Comparison of ENCODE assay signal across 1 cellular context in the genomic region with DNA sequence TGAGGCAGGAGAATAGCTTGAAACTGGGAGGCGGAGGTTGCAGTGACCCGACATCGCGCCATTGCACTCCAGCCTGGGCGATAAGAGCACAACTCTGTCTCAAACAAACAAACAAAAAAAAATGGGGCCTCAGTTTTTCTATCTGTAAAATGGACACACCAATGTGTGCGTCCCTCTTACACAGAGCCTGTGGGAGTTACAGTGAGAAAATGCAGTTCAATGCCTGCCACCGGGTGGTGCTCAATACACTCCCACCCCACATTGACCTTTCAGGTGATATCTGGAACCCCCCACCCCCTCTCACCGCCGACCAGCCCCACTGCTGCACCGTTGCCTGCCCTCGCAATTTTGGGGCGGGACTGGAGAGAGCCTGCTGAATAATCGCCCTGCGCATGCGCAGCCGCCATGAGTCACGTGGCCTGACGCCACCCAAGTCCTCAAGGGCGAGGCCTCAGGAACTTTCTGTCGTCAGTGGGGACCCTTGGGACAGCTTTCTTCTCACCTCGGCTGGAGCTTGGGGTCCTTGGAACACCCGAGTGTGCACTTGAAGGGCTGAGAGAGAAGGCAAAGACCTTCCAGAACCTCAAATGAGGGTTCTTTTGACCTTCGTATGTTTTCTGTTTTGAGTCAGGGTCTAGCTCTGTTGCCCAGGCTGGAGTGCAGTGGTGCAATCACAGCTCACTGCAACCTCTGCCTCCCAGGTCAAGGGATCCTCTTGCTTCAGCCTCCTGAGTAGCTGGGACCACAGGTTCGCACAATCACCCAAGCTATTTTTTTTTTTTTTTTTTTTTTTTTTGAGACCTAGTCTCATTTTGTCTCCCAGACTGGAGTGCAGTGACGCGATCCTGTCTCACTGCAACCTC.
TF ChIP-seq lines count a peak whose summit lies in the region.

No MANE protein-coding gene starts in this region.

TF ChIP-seq in K562, 482 proteins besides CTCF, POLR2A, EP300 and RAD21 (continued from another document and continues in another):
- TF ChIP-seq, protein P1, sequence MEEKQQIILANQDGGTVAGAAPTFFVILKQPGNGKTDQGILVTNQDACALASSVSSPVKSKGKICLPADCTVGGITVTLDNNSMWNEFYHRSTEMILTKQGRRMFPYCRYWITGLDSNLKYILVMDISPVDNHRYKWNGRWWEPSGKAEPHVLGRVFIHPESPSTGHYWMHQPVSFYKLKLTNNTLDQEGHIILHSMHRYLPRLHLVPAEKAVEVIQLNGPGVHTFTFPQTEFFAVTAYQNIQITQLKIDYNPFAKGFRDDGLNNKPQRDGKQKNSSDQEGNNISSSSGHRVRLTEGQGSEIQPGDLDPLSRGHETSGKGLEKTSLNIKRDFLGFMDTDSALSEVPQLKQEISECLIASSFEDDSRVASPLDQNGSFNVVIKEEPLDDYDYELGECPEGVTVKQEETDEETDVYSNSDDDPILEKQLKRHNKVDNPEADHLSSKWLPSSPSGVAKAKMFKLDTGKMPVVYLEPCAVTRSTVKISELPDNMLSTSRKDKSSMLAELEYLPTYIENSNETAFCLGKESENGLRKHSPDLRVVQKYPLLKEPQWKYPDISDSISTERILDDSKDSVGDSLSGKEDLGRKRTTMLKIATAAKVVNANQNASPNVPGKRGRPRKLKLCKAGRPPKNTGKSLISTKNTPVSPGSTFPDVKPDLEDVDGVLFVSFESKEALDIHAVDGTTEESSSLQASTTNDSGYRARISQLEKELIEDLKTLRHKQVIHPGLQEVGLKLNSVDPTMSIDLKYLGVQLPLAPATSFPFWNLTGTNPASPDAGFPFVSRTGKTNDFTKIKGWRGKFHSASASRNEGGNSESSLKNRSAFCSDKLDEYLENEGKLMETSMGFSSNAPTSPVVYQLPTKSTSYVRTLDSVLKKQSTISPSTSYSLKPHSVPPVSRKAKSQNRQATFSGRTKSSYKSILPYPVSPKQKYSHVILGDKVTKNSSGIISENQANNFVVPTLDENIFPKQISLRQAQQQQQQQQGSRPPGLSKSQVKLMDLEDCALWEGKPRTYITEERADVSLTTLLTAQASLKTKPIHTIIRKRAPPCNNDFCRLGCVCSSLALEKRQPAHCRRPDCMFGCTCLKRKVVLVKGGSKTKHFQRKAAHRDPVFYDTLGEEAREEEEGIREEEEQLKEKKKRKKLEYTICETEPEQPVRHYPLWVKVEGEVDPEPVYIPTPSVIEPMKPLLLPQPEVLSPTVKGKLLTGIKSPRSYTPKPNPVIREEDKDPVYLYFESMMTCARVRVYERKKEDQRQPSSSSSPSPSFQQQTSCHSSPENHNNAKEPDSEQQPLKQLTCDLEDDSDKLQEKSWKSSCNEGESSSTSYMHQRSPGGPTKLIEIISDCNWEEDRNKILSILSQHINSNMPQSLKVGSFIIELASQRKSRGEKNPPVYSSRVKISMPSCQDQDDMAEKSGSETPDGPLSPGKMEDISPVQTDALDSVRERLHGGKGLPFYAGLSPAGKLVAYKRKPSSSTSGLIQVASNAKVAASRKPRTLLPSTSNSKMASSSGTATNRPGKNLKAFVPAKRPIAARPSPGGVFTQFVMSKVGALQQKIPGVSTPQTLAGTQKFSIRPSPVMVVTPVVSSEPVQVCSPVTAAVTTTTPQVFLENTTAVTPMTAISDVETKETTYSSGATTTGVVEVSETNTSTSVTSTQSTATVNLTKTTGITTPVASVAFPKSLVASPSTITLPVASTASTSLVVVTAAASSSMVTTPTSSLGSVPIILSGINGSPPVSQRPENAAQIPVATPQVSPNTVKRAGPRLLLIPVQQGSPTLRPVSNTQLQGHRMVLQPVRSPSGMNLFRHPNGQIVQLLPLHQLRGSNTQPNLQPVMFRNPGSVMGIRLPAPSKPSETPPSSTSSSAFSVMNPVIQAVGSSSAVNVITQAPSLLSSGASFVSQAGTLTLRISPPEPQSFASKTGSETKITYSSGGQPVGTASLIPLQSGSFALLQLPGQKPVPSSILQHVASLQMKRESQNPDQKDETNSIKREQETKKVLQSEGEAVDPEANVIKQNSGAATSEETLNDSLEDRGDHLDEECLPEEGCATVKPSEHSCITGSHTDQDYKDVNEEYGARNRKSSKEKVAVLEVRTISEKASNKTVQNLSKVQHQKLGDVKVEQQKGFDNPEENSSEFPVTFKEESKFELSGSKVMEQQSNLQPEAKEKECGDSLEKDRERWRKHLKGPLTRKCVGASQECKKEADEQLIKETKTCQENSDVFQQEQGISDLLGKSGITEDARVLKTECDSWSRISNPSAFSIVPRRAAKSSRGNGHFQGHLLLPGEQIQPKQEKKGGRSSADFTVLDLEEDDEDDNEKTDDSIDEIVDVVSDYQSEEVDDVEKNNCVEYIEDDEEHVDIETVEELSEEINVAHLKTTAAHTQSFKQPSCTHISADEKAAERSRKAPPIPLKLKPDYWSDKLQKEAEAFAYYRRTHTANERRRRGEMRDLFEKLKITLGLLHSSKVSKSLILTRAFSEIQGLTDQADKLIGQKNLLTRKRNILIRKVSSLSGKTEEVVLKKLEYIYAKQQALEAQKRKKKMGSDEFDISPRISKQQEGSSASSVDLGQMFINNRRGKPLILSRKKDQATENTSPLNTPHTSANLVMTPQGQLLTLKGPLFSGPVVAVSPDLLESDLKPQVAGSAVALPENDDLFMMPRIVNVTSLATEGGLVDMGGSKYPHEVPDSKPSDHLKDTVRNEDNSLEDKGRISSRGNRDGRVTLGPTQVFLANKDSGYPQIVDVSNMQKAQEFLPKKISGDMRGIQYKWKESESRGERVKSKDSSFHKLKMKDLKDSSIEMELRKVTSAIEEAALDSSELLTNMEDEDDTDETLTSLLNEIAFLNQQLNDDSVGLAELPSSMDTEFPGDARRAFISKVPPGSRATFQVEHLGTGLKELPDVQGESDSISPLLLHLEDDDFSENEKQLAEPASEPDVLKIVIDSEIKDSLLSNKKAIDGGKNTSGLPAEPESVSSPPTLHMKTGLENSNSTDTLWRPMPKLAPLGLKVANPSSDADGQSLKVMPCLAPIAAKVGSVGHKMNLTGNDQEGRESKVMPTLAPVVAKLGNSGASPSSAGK (IDR thresholded peaks at IDR 0.05), result peak; percentile 94
- TF ChIP-seq, protein P2, sequence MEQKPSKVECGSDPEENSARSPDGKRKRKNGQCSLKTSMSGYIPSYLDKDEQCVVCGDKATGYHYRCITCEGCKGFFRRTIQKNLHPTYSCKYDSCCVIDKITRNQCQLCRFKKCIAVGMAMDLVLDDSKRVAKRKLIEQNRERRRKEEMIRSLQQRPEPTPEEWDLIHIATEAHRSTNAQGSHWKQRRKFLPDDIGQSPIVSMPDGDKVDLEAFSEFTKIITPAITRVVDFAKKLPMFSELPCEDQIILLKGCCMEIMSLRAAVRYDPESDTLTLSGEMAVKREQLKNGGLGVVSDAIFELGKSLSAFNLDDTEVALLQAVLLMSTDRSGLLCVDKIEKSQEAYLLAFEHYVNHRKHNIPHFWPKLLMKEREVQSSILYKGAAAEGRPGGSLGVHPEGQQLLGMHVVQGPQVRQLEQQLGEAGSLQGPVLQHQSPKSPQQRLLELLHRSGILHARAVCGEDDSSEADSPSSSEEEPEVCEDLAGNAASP (IDR thresholded peaks at IDR 0.05), result no peak
- TF ChIP-seq LARP7 (IDR thresholded peaks at IDR 0.05), result no peak
- TF ChIP-seq CCNT2 (IDR thresholded peaks at IDR 0.05; ENCODE audit: borderline replicate concordance, extremely low read depth, insufficient read length, low read depth, low read length), result no peak
- TF ChIP-seq ELF4 (CRISPR knock-in tag; IDR thresholded peaks at IDR 0.05), result no peak
- TF ChIP-seq NELFE (IDR thresholded peaks at IDR 0.05; ENCODE audit: insufficient read depth, insufficient read length), result no peak
- TF ChIP-seq ZNF274 (IDR thresholded peaks at IDR 0.05; ENCODE audit: borderline replicate concordance, low read depth, low read length), result no peak
- TF ChIP-seq, protein P3, sequence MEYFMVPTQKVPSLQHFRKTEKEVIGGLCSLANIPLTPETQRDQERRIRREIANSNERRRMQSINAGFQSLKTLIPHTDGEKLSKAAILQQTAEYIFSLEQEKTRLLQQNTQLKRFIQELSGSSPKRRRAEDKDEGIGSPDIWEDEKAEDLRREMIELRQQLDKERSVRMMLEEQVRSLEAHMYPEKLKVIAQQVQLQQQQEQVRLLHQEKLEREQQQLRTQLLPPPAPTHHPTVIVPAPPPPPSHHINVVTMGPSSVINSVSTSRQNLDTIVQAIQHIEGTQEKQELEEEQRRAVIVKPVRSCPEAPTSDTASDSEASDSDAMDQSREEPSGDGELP (CRISPR knock-in tag; IDR thresholded peaks at IDR 0.05; ENCODE audit: borderline replicate concordance), result peak; percentile 63
- TF ChIP-seq ZBTB7A (IDR thresholded peaks at IDR 0.05; ENCODE audit: borderline replicate concordance, control insufficient read depth, low read depth, low read length), result peak; percentile 62
- no peak for TF ChIP-seq KHSRP (IDR thresholded peaks at IDR 0.05)
- TF ChIP-seq FUS (optimal IDR thresholded peaks at IDR 0.05; ENCODE audit: low read depth, low read length), result no peak
- TF ChIP-seq, protein P4, sequence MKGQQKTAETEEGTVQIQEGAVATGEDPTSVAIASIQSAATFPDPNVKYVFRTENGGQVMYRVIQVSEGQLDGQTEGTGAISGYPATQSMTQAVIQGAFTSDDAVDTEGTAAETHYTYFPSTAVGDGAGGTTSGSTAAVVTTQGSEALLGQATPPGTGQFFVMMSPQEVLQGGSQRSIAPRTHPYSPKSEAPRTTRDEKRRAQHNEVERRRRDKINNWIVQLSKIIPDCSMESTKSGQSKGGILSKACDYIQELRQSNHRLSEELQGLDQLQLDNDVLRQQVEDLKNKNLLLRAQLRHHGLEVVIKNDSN (CRISPR knock-in tag; IDR thresholded peaks at IDR 0.05), result peak; percentile 99
- TF ChIP-seq HDAC2 (IDR thresholded peaks at IDR 0.05), result peak; percentile 96
- no peak for TF ChIP-seq TARDBP (IDR thresholded peaks at IDR 0.05)
- TF ChIP-seq, protein P5, sequence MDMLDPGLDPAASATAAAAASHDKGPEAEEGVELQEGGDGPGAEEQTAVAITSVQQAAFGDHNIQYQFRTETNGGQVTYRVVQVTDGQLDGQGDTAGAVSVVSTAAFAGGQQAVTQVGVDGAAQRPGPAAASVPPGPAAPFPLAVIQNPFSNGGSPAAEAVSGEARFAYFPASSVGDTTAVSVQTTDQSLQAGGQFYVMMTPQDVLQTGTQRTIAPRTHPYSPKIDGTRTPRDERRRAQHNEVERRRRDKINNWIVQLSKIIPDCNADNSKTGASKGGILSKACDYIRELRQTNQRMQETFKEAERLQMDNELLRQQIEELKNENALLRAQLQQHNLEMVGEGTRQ (CRISPR knock-in tag; IDR thresholded peaks at IDR 0.05), result peak; percentile 98
- TF ChIP-seq CXXC5 (CRISPR knock-in tag; IDR thresholded peaks at IDR 0.05), result peak; percentile 54
- TF ChIP-seq ZNF785 (CRISPR knock-in tag; IDR thresholded peaks at IDR 0.05), result no peak
- TF ChIP-seq, protein P6, sequence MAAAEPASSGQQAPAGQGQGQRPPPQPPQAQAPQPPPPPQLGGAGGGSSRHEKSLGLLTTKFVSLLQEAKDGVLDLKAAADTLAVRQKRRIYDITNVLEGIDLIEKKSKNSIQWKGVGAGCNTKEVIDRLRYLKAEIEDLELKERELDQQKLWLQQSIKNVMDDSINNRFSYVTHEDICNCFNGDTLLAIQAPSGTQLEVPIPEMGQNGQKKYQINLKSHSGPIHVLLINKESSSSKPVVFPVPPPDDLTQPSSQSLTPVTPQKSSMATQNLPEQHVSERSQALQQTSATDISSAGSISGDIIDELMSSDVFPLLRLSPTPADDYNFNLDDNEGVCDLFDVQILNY (CRISPR knock-in tag; IDR thresholded peaks at IDR 0.05), result no peak
- TF ChIP-seq TRIM24 (IDR thresholded peaks at IDR 0.05), result peak in 1 of 2 experiments; percentile 6; a peak in 1 of 4 replicates
- no peak for TF ChIP-seq ZNF668 (CRISPR knock-in tag; IDR thresholded peaks at IDR 0.05)
- TF ChIP-seq CEBPB (tag; IDR thresholded peaks at IDR 0.05), result 0 out of 2 replicates have a peak, but pooled peaks have one; percentile 13
- TF ChIP-seq, protein P7, sequence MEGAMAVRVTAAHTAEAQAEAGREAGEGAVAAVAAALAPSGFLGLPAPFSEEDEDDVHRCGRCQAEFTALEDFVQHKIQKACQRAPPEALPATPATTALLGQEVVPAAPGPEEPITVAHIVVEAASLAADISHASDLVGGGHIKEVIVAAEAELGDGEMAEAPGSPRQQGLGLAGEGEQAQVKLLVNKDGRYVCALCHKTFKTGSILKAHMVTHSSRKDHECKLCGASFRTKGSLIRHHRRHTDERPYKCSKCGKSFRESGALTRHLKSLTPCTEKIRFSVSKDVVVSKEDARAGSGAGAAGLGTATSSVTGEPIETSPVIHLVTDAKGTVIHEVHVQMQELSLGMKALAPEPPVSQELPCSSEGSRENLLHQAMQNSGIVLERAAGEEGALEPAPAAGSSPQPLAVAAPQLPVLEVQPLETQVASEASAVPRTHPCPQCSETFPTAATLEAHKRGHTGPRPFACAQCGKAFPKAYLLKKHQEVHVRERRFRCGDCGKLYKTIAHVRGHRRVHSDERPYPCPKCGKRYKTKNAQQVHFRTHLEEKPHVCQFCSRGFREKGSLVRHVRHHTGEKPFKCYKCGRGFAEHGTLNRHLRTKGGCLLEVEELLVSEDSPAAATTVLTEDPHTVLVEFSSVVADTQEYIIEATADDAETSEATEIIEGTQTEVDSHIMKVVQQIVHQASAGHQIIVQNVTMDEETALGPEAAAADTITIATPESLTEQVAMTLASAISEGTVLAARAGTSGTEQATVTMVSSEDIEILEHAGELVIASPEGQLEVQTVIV (CRISPR knock-in tag; IDR thresholded peaks at IDR 0.05; ENCODE audit: borderline replicate concordance), result no peak
- TF ChIP-seq, protein P8, sequence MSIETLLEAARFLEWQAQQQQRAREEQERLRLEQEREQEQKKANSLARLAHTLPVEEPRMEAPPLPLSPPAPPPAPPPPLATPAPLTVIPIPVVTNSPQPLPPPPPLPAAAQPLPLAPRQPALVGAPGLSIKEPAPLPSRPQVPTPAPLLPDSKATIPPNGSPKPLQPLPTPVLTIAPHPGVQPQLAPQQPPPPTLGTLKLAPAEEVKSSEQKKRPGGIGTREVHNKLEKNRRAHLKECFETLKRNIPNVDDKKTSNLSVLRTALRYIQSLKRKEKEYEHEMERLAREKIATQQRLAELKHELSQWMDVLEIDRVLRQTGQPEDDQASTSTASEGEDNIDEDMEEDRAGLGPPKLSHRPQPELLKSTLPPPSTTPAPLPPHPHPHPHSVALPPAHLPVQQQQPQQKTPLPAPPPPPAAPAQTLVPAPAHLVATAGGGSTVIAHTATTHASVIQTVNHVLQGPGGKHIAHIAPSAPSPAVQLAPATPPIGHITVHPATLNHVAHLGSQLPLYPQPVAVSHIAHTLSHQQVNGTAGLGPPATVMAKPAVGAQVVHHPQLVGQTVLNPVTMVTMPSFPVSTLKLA (conservative IDR thresholded peaks at IDR 0.05), result peak; percentile 45 to 50; a peak in 3 of 4 replicates
- TF ChIP-seq RNF2 (IDR thresholded peaks at IDR 0.05), result no peak
- no peak; a peak in 1 of 4 replicates for TF ChIP-seq ARNT (IDR thresholded peaks at IDR 0.05)
- TF ChIP-seq, protein P9, sequence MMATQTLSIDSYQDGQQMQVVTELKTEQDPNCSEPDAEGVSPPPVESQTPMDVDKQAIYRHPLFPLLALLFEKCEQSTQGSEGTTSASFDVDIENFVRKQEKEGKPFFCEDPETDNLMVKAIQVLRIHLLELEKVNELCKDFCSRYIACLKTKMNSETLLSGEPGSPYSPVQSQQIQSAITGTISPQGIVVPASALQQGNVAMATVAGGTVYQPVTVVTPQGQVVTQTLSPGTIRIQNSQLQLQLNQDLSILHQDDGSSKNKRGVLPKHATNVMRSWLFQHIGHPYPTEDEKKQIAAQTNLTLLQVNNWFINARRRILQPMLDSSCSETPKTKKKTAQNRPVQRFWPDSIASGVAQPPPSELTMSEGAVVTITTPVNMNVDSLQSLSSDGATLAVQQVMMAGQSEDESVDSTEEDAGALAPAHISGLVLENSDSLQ (IDR thresholded peaks at IDR 0.05), result no peak; the same call in 1 of the 2 replicates
- TF ChIP-seq HNRNPH1 (optimal IDR thresholded peaks at IDR 0.05; ENCODE audit: low read depth, low read length), result no peak
